Comparison of ENCODE assay signal across 20 cellular contexts in the genomic region with DNA sequence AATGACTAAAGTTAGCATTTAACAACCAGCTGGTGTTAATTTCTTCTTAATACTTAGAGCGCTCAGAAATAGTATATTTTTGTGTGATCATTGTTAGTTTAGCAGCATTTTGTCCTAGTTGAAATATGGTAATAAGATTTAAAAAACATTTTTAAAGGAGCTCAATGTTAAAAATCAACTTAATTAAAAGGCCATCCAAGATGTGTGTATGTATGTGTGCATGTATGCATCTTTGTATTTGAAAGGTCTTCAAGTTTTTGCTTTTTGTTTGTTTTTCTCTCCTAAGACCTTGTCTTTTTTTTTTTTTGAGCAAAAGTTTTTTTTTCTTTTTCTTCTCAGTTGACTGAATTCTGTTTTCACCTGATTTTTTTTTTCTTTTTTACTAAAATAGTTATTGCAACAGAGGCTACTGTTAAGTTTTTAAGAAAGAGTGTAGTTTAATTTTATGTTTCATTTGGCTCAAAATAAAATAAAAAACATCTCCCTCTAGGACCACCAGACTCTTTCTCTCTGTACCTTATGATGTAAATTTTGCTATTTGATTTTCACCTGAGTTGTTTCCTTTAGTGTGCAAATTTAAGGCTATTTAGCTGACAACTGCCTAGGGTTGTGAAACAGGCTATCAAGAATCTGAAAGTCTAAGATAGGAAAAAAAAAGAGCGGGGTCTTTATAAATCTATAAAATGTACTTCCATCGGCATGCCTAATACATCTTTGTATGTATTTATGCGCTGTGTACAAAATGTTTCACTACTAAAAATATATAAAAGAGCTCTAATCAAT.
DNase-seq lines count a peak whose midpoint lies in the region; ATAC-seq, FAIRE-seq and TF ChIP-seq lines count a peak whose summit lies in the region.
"Had no signal": no experiment of that assay in that cellular context is flagged by ENCODE, and none has a peak within 500 bp of the region (broad histone marks: within the 10 kb centered on the region; RNA-seq: fewer than 3 reads in every experiment).

No MANE protein-coding gene starts in this region.

- no peaks in the 10 kb centered on the region; the same call in 1 of the 2 replicates for H3K36me3 ChIP-seq in SU-DHL-6 (ENCODE audit: low read length)
- H3K36me3 ChIP-seq in iPS-18a (ENCODE audit: control insufficient read depth, low read depth, low read length): no peaks in the 10 kb centered on the region
- no peaks in the 10 kb centered on the region for H3K36me3 ChIP-seq in small intestine (ENCODE audit: control insufficient read depth in 2 of 2, insufficient read depth in 2 of 2, low read length in 2 of 2)

- H3K27ac Mint-ChIP-seq in activated CD4-positive, alpha-beta T cell treated with anti-CD3 and anti-CD28 coated beads, Interleukin-2, amount 10 ng/mL, durations not matched to agents 7 days and 5 days: peak overlapping the region; percentile 78

- peaks cover 29% of the 10 kb centered on the region for H3K4me1 Mint-ChIP-seq in activated CD4-positive, alpha-beta T cell treated with anti-CD3 and anti-CD28 coated beads, Interleukin-2, amount 10 ng/mL, durations not matched to agents 7 days and 5 days
- peaks cover 23% of the 10 kb centered on the region for H3K4me1 Mint-ChIP-seq in activated T-cell treated with anti-CD3 and anti-CD28 coated beads, Interleukin-2, amount 50 U/mL, for 4 hours (ENCODE audit: low read depth)

- FAIRE-seq in small intestine (lab: Jason Lieb, UNC): peak; percentile 47
- FAIRE-seq: GM12878, GM18507, HepG2 had no signal

- peak overlapping the region; percentile 38 for H3K4me3 Mint-ChIP-seq in activated CD4-positive, alpha-beta T cell treated with anti-CD3 and anti-CD28 coated beads, Interleukin-2, amount 10 ng/mL, durations not matched to agents 7 days and 5 days
- H3K4me3 Mint-ChIP-seq in activated T-cell treated with anti-CD3 and anti-CD28 coated beads, Interleukin-2, amount 50 U/mL, for 4 hours: no peak overlapping the region

- no peak overlapping the region for H3K4me2 ChIP-seq in SU-DHL-6 (ENCODE audit: low read depth, low read length, poor library complexity, severe bottlenecking)

- H3K9ac ChIP-seq in SU-DHL-6 (ENCODE audit: low read length) (no peak overlapping the region), iPS-18a (ENCODE audit: low read length) (no peak overlapping the region)

- H3K4me1 ChIP-seq in iPS-18a (ENCODE audit: control insufficient read depth, low read depth, low read length) (peaks cover 28% of the 10 kb centered on the region), small intestine (ENCODE audit: control insufficient read depth in 2 of 2, insufficient read depth in 1 of 2, low read depth in 1 of 2, low read length in 1 of 2) (no peaks in the 10 kb centered on the region)

- peaks cover 3% of the 10 kb centered on the region for H3K27me3 Mint-ChIP-seq in activated CD4-positive, alpha-beta T cell treated with anti-CD3 and anti-CD28 coated beads, Interleukin-2, amount 10 ng/mL, durations not matched to agents 7 days and 5 days
- no peaks in the 10 kb centered on the region for H3K27me3 Mint-ChIP-seq in activated T-cell treated with anti-CD3 and anti-CD28 coated beads, Interleukin-2, amount 50 U/mL, for 4 hours (ENCODE audit: low read depth)

- WGBS in small intestine, 3 donors: 89 to 99% (median 97%) methylated on average over 4 of the region's 4 CpGs

- no peak for TF ChIP-seq CTCF in SU-DHL-6 (IDR thresholded peaks at IDR 0.05; ENCODE audit: insufficient read depth, low read length, poor library complexity, severe bottlenecking)

- H3F3A ChIP-seq in SU-DHL-6 (ENCODE audit: insufficient read depth): no peaks in the 10 kb centered on the region

- H3K27me3 ChIP-seq in SU-DHL-6 (ENCODE audit: low read length) (no peaks in the 10 kb centered on the region), iPS-18a (ENCODE audit: control insufficient read depth, insufficient read depth, low read length) (no peaks in the 10 kb centered on the region), small intestine (ENCODE audit: control insufficient read depth in 2 of 2, insufficient read depth in 2 of 2, low read length in 2 of 2) (no peaks in the 10 kb centered on the region)

- POLR2A ChIA-PET in activated CD4-positive, alpha-beta T cell treated with anti-CD3 and anti-CD28 coated beads, Interleukin-2, amount 10 ng/mL, durations not matched to agents 7 days and 5 days (lab: Charles Lee): interaction anchor here (0.6 kb wide), 1 partner anchor 78 kb away, joined by 3 read pairs; no protein-coding TSS in a partner anchor

- H3K9me3 ChIP-seq in SU-DHL-6 (ENCODE audit: insufficient read depth, low read length): peaks cover 11% of the 10 kb centered on the region; the same call in 1 of the 2 replicates
- peaks cover 5% of the 10 kb centered on the region for H3K9me3 ChIP-seq in iPS-18a (ENCODE audit: control insufficient read depth, low read depth, low read length)
- H3K9me3 ChIP-seq in small intestine (ENCODE audit: control insufficient read depth, low read depth): no peaks in the 10 kb centered on the region

- DNase-seq in activated CD4-positive, alpha-beta T cell treated with anti-CD3 and anti-CD28 coated beads, Interleukin-2, amount 10 ng/mL, durations not matched to agents 7 days and 5 days: no peak
- no peak for DNase-seq in activated CD4-positive, alpha-beta T cell treated with anti-CD3 and anti-CD28 coated beads for 1 hour
- DNase-seq in small intestine: no peak
- no peak for DNase-seq in activated T-cell treated with anti-CD3 and anti-CD28 coated beads, Interleukin-2, amount 50 U/mL, for 4 hours
- DNase-seq: 8988T, DMS53, Karpas-422, NCI-H1105 treated with DMSO at 0.1 percent for 48 hours, NCI-H187, NCI-H446 treated with DMSO at 0.1 percent for 48 hours, NCI-H748 treated with DMSO at 0.1 percent for 48 hours had no signal

- H3K4me3 ChIP-seq in SU-DHL-6 (ENCODE audit: insufficient read depth, low read length, poor library complexity, severe bottlenecking): no peak overlapping the region
- H3K4me3 ChIP-seq in iPS-18a (ENCODE audit: low read length): peak overlapping the region; percentile 21
- H3K4me3 ChIP-seq in small intestine (ENCODE audit: low read depth in 1 of 2, low read length in 2 of 2): no peak overlapping the region
- H3K4me3 ChIP-seq: GM12878 had no signal

- ATAC-seq in activated T-cell treated with anti-CD3 and anti-CD28 coated beads, Interleukin-2, amount 50 U/mL, for 4 hours: no peak
- ATAC-seq in HG02840 (IDR thresholded peaks at IDR 0.05; ENCODE audit: low FRiP score, unreplicated experiment) (no peak), HG03280 (IDR thresholded peaks at IDR 0.05; ENCODE audit: unreplicated experiment) (no peak)
- ATAC-seq: GM12878, HepG2, Right ventricle myocardium inferior had no signal

- CTCF ChIA-PET in activated CD4-positive, alpha-beta T cell treated with anti-CD3 and anti-CD28 coated beads, Interleukin-2, amount 10 ng/mL, durations not matched to agents 7 days and 5 days (lab: Charles Lee): interaction anchor here (0.9 to 1.1 kb wide), 2 partner anchors 12 to 221 kb away, joined by 3 read pairs; no protein-coding TSS in a partner anchor

- H3K27ac ChIP-seq in SU-DHL-6 (ENCODE audit: low read depth, low read length) (no peak overlapping the region), iPS-18a (ENCODE audit: low read length) (no peak overlapping the region), small intestine (ENCODE audit: low read depth in 1 of 2, low read length in 1 of 2) (no peak overlapping the region)
- H3K27ac ChIP-seq: C4-2B had no signal

- no peaks in the 10 kb centered on the region for H3K79me2 ChIP-seq in SU-DHL-6 (ENCODE audit: insufficient read depth, low read length)

- H2AFZ ChIP-seq in SU-DHL-6 (ENCODE audit: low read depth, low read length, severe bottlenecking): peak overlapping the region; percentile 50

- H3K36me3 Mint-ChIP-seq in activated CD4-positive, alpha-beta T cell treated with anti-CD3 and anti-CD28 coated beads, Interleukin-2, amount 10 ng/mL, durations not matched to agents 7 days and 5 days (ENCODE audit: low read depth): peaks cover 12% of the 10 kb centered on the region
- H3K36me3 Mint-ChIP-seq in activated T-cell treated with anti-CD3 and anti-CD28 coated beads, Interleukin-2, amount 50 U/mL, for 4 hours (ENCODE audit: insufficient read depth): no peaks in the 10 kb centered on the region

- peaks cover 18% of the 10 kb centered on the region for H3K9me3 Mint-ChIP-seq in activated CD4-positive, alpha-beta T cell treated with anti-CD3 and anti-CD28 coated beads, Interleukin-2, amount 10 ng/mL, durations not matched to agents 7 days and 5 days
- peaks cover 5% of the 10 kb centered on the region for H3K9me3 Mint-ChIP-seq in activated T-cell treated with anti-CD3 and anti-CD28 coated beads, Interleukin-2, amount 50 U/mL, for 4 hours

- H4K20me1 ChIP-seq in SU-DHL-6 (ENCODE audit: low read depth, low read length): no peaks in the 10 kb centered on the region

- H3K9me2 ChIP-seq in SU-DHL-6 (replicated peaks; ENCODE audit: insufficient read depth, low read length): 0 out of 2 replicates have a peak, but pooled peaks cover 6% of the 10 kb centered on the region
